10 cellular contexts compared by ENCODE assay signal in genomic region chr7:130939285-130940095, GRCh38.
DNase-seq lines count a peak whose midpoint lies in the region; ATAC-seq and TF ChIP-seq lines count a peak whose summit lies in the region.
"Had no signal": no experiment of that assay in that cellular context is flagged by ENCODE, and none has a peak within 500 bp of the region (broad histone marks: within the 10 kb centered on the region; RNA-seq: fewer than 3 reads in every experiment).

No MANE protein-coding gene starts in this region.

- no peak for TF ChIP-seq POLR2A in erythroblast (IDR thresholded peaks at IDR 0.05; ENCODE audit: low read length)

- CTCF ChIA-PET in activated CD4-positive, alpha-beta memory T cell treated with anti-CD3 and anti-CD28 coated beads, Interleukin-2, amount 10 ng/mL, durations not matched to agents 7 days and 5 days (lab: Charles Lee) = interaction anchor here (0.6 to 1.6 kb wide), 16 partner anchors 11 to 293 kb away, joined by 3 to 8 read pairs (median 4); no protein-coding TSS in a partner anchor

- ATAC-seq in stimulated activated effector memory CD8-positive, alpha-beta T cell treated with anti-CD3 and anti-CD28 coated beads, Interleukin-12 subunit alpha, Interleukin-12 subunit beta, amount 100 ng/mL, for 72 hours = peak; percentile 5

- H3K27me3 Mint-ChIP-seq in activated CD4-positive, alpha-beta memory T cell treated with anti-CD3 and anti-CD28 coated beads, Interleukin-2, amount 10 ng/mL, durations not matched to agents 7 days and 5 days = no peaks in the 10 kb centered on the region

- H3K36me3 Mint-ChIP-seq in activated CD4-positive, alpha-beta memory T cell treated with anti-CD3 and anti-CD28 coated beads, Interleukin-2, amount 10 ng/mL, durations not matched to agents 7 days and 5 days (ENCODE audit: low read depth) = peaks cover 82% of the 10 kb centered on the region
- H3K36me3 Mint-ChIP-seq in stimulated activated effector memory CD8-positive, alpha-beta T cell treated with anti-CD3 and anti-CD28 coated beads, Interleukin-12 subunit alpha, Interleukin-12 subunit beta, amount 100 ng/mL, for 72 hours = no peaks in the 10 kb centered on the region

- H3K9me3 Mint-ChIP-seq in activated CD4-positive, alpha-beta memory T cell treated with anti-CD3 and anti-CD28 coated beads, Interleukin-2, amount 10 ng/mL, durations not matched to agents 7 days and 5 days = no peaks in the 10 kb centered on the region
- no peaks in the 10 kb centered on the region for H3K9me3 Mint-ChIP-seq in stimulated activated effector memory CD8-positive, alpha-beta T cell treated with anti-CD3 and anti-CD28 coated beads, Interleukin-12 subunit alpha, Interleukin-12 subunit beta, amount 100 ng/mL, for 72 hours

- H3K27ac Mint-ChIP-seq in activated CD4-positive, alpha-beta memory T cell treated with anti-CD3 and anti-CD28 coated beads, Interleukin-2, amount 10 ng/mL, durations not matched to agents 7 days and 5 days = peak overlapping the region; percentile 87
- no peak overlapping the region for H3K27ac Mint-ChIP-seq in stimulated activated effector memory CD8-positive, alpha-beta T cell treated with anti-CD3 and anti-CD28 coated beads, Interleukin-12 subunit alpha, Interleukin-12 subunit beta, amount 100 ng/mL, for 72 hours

- H3K4me3 Mint-ChIP-seq in activated CD4-positive, alpha-beta memory T cell treated with anti-CD3 and anti-CD28 coated beads, Interleukin-2, amount 10 ng/mL, durations not matched to agents 7 days and 5 days = peak overlapping the region; percentile 26
- H3K4me3 Mint-ChIP-seq in stimulated activated effector memory CD8-positive, alpha-beta T cell treated with anti-CD3 and anti-CD28 coated beads, Interleukin-12 subunit alpha, Interleukin-12 subunit beta, amount 100 ng/mL, for 72 hours = no peak overlapping the region

- POLR2A ChIA-PET in activated CD4-positive, alpha-beta memory T cell treated with anti-CD3 and anti-CD28 coated beads, Interleukin-2, amount 10 ng/mL, durations not matched to agents 7 days and 5 days (lab: Charles Lee) = interaction anchor here (1.0 to 7.8 kb wide), 15 partner anchors 9 to 170 kb away, joined by 3 to 294 read pairs (median 6); no protein-coding TSS in a partner anchor

- H3K4me1 Mint-ChIP-seq in activated CD4-positive, alpha-beta memory T cell treated with anti-CD3 and anti-CD28 coated beads, Interleukin-2, amount 10 ng/mL, durations not matched to agents 7 days and 5 days = peaks cover 86% of the 10 kb centered on the region
- peaks cover 98% of the 10 kb centered on the region for H3K4me1 Mint-ChIP-seq in stimulated activated effector memory CD8-positive, alpha-beta T cell treated with anti-CD3 and anti-CD28 coated beads, Interleukin-12 subunit alpha, Interleukin-12 subunit beta, amount 100 ng/mL, for 72 hours

- DNase-seq in NCI-H82 (lab: John Stamatoyannopoulos, UW) (peak; percentile 24), NCI-H82 treated with DMSO at 0.1 percent for 48 hours (lab: John Stamatoyannopoulos, UW; ENCODE audit: unreplicated experiment) (no peak), fibroblast of peridontal ligament (ENCODE audit: extremely low read depth) (peak; percentile 67), NCI-H1694 (lab: John Stamatoyannopoulos, UW) (no peak), NCI-H2029 treated with DMSO at 0.1 percent for 48 hours (lab: John Stamatoyannopoulos, UW) (no peak), erythroblast (lab: John Stamatoyannopoulos, UW) (no peak)
- DNase-seq in activated CD4-positive, alpha-beta memory T cell treated with anti-CD3 and anti-CD28 coated beads, Interleukin-2, amount 10 ng/mL, durations not matched to agents 7 days and 5 days = no peak
- DNase-seq in stimulated activated effector memory CD8-positive, alpha-beta T cell treated with anti-CD3 and anti-CD28 coated beads, Interleukin-12 subunit alpha, Interleukin-12 subunit beta, amount 100 ng/mL, for 72 hours (ENCODE audit: low spot score in 2 of 2) = no peak
- DNase-seq: 8988T, NCI-H510A had no signal

Comparison
In these comparisons a context has a peak if more than half of its experiments do, and no peak if none do; other contexts are left out.
1. DNase-seq: peak in NCI-H82 (single experiment) and fibroblast of peridontal ligament (single experiment); none in NCI-H82 treated with DMSO at 0.1 percent for 48 hours (single experiment), activated CD4-positive, alpha-beta memory T cell treated with anti-CD3 and anti-CD28 coated beads, Interleukin-2, amount 10 ng/mL, durations not matched to agents 7 days and 5 days (single experiment), stimulated activated effector memory CD8-positive, alpha-beta T cell treated with anti-CD3 and anti-CD28 coated beads, Interleukin-12 subunit alpha, Interleukin-12 subunit beta, amount 100 ng/mL, for 72 hours (0 of 2), NCI-H1694 (single experiment), NCI-H2029 treated with DMSO at 0.1 percent for 48 hours (single experiment) and erythroblast (0 of 2).